Comparison of ENCODE assay signal across 28 cellular contexts in the genomic region with DNA sequence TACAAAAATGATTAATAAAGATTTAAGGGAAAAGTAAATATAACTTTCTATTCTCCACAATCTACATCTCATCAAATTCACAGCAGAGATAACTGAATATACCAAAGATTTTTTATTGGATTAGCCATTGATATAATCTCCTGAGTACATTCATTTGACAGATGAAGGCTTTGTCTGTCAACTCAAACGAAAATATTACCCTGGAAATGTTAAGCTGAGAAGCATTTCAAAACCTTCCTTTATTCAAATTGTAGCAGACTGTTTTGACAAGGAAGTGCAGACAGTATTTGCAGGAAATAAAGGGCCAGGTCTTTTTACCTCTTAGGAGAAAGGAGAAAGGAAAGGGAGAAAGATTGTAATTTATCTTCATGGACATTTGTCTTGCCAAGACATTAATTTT.
"Had no signal": no experiment of that assay in that cellular context is flagged by ENCODE, and none has a peak within 500 bp of the region (broad histone marks: within the 10 kb centered on the region; RNA-seq: fewer than 3 reads in every experiment).

No MANE protein-coding gene starts in this region.

- H3K4me1 Mint-ChIP-seq: stimulated activated effector memory CD8-positive, alpha-beta T cell treated with anti-CD3 and anti-CD28 coated beads, Interleukin-12 subunit alpha, Interleukin-12 subunit beta, amount 100 ng/mL, for 72 hours; stimulated activated memory B cell treated with anti-CD40 and anti-IgM and Interleukin-4, amounts not matched to agents 10 μg/mL and 1 μg/mL and 100 μg/mL, for 72 hours; stimulated activated naive B cell treated with anti-CD40 and anti-IgM and Interleukin-4, amounts not matched to agents 10 μg/mL and 1 μg/mL and 100 μg/mL, for 72 hours; stimulated activated naive CD8-positive, alpha-beta T cell treated with anti-CD3 and anti-CD28 coated beads, Interleukin-15, amount 100 ng/mL, for 72 hours had no signal

- H3K27me3 ChIP-seq: suprapubic skin, testis, thyroid gland, tibial artery, tibial nerve, transverse colon, upper lobe of left lung, upper lobe of right lung, uterus, vagina had no signal

- DNase-seq: stimulated activated CD4-positive, alpha-beta T cell treated with anti-CD3 and anti-CD28 coated beads, Interleukin-2, amount 100 ng/mL, for 48 hours; stimulated activated CD4-positive, alpha-beta T cell treated with anti-CD3 and anti-CD28 coated beads, Interleukin-4, amount 100 ng/mL, for 1 hour; stimulated activated CD4-positive, alpha-beta T cell treated with anti-CD3 and anti-CD28 coated beads, Interleukin-4, amount 100 ng/mL, for 24 hours; stimulated activated CD4-positive, alpha-beta T cell treated with anti-CD3 and anti-CD28 coated beads, Interleukin-4, amount 100 ng/mL, for 4 hours; stimulated activated CD8-positive, alpha-beta memory T cell treated with anti-CD3 and anti-CD28 coated beads, Interleukin-4, amount 100 ng/mL, for 48 hours; stimulated activated naive B cell treated with anti-CD40 and anti-IgM and Interleukin-4, amounts not matched to agents 10 μg/mL and 1 μg/mL and 100 μg/mL, for 72 hours; stimulated activated naive CD4-positive, alpha-beta T cell; stimulated activated naive CD4-positive, alpha-beta T cell treated with Interleukin-2 at 50 U/mL for 16 hours; stimulated activated naive CD8-positive, alpha-beta T cell treated with anti-CD3 and anti-CD28 coated beads, Interleukin-15, amount 100 ng/mL, for 72 hours; stimulated activated naive CD8-positive, alpha-beta T cell treated with anti-CD3 and anti-CD28 coated beads, Interleukin-15, Interleukin-2, amounts not matched to agents 100 U/mL and 50 U/mL, for 24 hours; substantia nigra; testis; thyroid gland; tibial artery; transverse colon; trophoblast cell; upper lobe of left lung; upper lobe of right lung; uterus had no signal

- FAIRE-seq: urothelium cell line had no signal

- H3K36me3 Mint-ChIP-seq: stimulated activated effector memory CD8-positive, alpha-beta T cell treated with anti-CD3 and anti-CD28 coated beads, Interleukin-12 subunit alpha, Interleukin-12 subunit beta, amount 100 ng/mL, for 72 hours; stimulated activated memory B cell treated with anti-CD40 and anti-IgM and Interleukin-4, amounts not matched to agents 10 μg/mL and 1 μg/mL and 100 μg/mL, for 72 hours; stimulated activated naive B cell treated with anti-CD40 and anti-IgM and Interleukin-4, amounts not matched to agents 10 μg/mL and 1 μg/mL and 100 μg/mL, for 72 hours; type B pancreatic cell had no signal

- H3K9me3 ChIP-seq: suprapubic skin, testis, thoracic aorta, thyroid gland, tibial artery, tibial nerve, transverse colon, upper lobe of left lung, upper lobe of right lung, uterus, vagina had no signal

- ATAC-seq: stimulated activated effector memory CD8-positive, alpha-beta T cell treated with anti-CD3 and anti-CD28 coated beads, Interleukin-12 subunit alpha, Interleukin-12 subunit beta, amount 100 ng/mL, for 72 hours; stimulated activated memory B cell treated with anti-CD40 and anti-IgM and Interleukin-4, amounts not matched to agents 10 μg/mL and 1 μg/mL and 100 μg/mL, for 72 hours; stimulated activated naive B cell treated with anti-CD40 and anti-IgM and Interleukin-4, amounts not matched to agents 10 μg/mL and 1 μg/mL and 100 μg/mL, for 72 hours; stimulated activated naive CD8-positive, alpha-beta T cell treated with anti-CD3 and anti-CD28 coated beads, Interleukin-15, amount 100 ng/mL, for 72 hours; stimulated activated naive CD8-positive, alpha-beta T cell treated with anti-CD3 and anti-CD28 coated beads, Interleukin-15, Interleukin-2, amounts not matched to agents 100 U/mL and 50 U/mL, for 24 hours; upper lobe of right lung had no signal

- H3K4me3 ChIP-seq: suprapubic skin, testis, thoracic aorta, thyroid gland, tibial artery, tibial nerve, transverse colon, upper lobe of left lung, upper lobe of right lung, uterus, vagina had no signal

- H3K27ac Mint-ChIP-seq: stimulated activated effector memory CD8-positive, alpha-beta T cell treated with anti-CD3 and anti-CD28 coated beads, Interleukin-12 subunit alpha, Interleukin-12 subunit beta, amount 100 ng/mL, for 72 hours; stimulated activated memory B cell treated with anti-CD40 and anti-IgM and Interleukin-4, amounts not matched to agents 10 μg/mL and 1 μg/mL and 100 μg/mL, for 72 hours; stimulated activated naive B cell treated with anti-CD40 and anti-IgM and Interleukin-4, amounts not matched to agents 10 μg/mL and 1 μg/mL and 100 μg/mL, for 72 hours; stimulated activated naive CD8-positive, alpha-beta T cell treated with anti-CD3 and anti-CD28 coated beads, Interleukin-15, amount 100 ng/mL, for 72 hours; stimulated activated naive CD8-positive, alpha-beta T cell treated with anti-CD3 and anti-CD28 coated beads, Interleukin-15, Interleukin-2, amounts not matched to agents 100 ng/mL and 50 ng/mL, for 24 hours; type B pancreatic cell had no signal

- H3K4me1 ChIP-seq: suprapubic skin, testis, thyroid gland, tibial artery, tibial nerve, transverse colon, upper lobe of left lung, upper lobe of right lung, uterus, vagina had no signal

- H3K9me3 Mint-ChIP-seq: type B pancreatic cell had no signal

- H3K27me3 Mint-ChIP-seq: stimulated activated memory B cell treated with anti-CD40 and anti-IgM and Interleukin-4, amounts not matched to agents 10 μg/mL and 1 μg/mL and 100 μg/mL, for 72 hours; stimulated activated naive B cell treated with anti-CD40 and anti-IgM and Interleukin-4, amounts not matched to agents 10 μg/mL and 1 μg/mL and 100 μg/mL, for 72 hours; stimulated activated naive CD8-positive, alpha-beta T cell treated with anti-CD3 and anti-CD28 coated beads, Interleukin-15, amount 100 ng/mL, for 72 hours; stimulated activated naive CD8-positive, alpha-beta T cell treated with anti-CD3 and anti-CD28 coated beads, Interleukin-15, Interleukin-2, amounts not matched to agents 100 ng/mL and 50 ng/mL, for 24 hours; type B pancreatic cell had no signal

- H3K4me3 Mint-ChIP-seq: stimulated activated effector memory CD8-positive, alpha-beta T cell treated with anti-CD3 and anti-CD28 coated beads, Interleukin-12 subunit alpha, Interleukin-12 subunit beta, amount 100 ng/mL, for 72 hours; stimulated activated memory B cell treated with anti-CD40 and anti-IgM and Interleukin-4, amounts not matched to agents 10 μg/mL and 1 μg/mL and 100 μg/mL, for 72 hours; stimulated activated naive B cell treated with anti-CD40 and anti-IgM and Interleukin-4, amounts not matched to agents 10 μg/mL and 1 μg/mL and 100 μg/mL, for 72 hours; stimulated activated naive CD8-positive, alpha-beta T cell treated with anti-CD3 and anti-CD28 coated beads, Interleukin-15, amount 100 ng/mL, for 72 hours; stimulated activated naive CD8-positive, alpha-beta T cell treated with anti-CD3 and anti-CD28 coated beads, Interleukin-15, Interleukin-2, amounts not matched to agents 100 ng/mL and 50 ng/mL, for 24 hours; type B pancreatic cell had no signal

- H3K36me3 ChIP-seq: suprapubic skin, thoracic aorta, thyroid gland, tibial artery, tibial nerve, transverse colon, upper lobe of left lung, upper lobe of right lung, uterus, vagina had no signal

- H3K27ac ChIP-seq: suprapubic skin, testis, thoracic aorta, thyroid gland, tibial artery, tibial nerve, transverse colon, upper lobe of left lung, upper lobe of right lung, uterus, vagina had no signal
